ENCODE assay signal across 23 cellular contexts in genomic region chr3:22609139-22609538, GRCh38.
"Had no signal": no experiment of that assay in that cellular context is flagged by ENCODE, and none has a peak within 500 bp of the region (broad histone marks: within the 10 kb centered on the region; RNA-seq: fewer than 3 reads in every experiment).

No MANE protein-coding gene starts in this region.

- H3K9me3 ChIP-seq: esophagus muscularis mucosa, gastrocnemius medialis, right lobe of liver, thoracic aorta had no signal

- ATAC-seq: activated CD4-positive, CD25-positive, alpha-beta regulatory T cell treated with anti-CD3 and anti-CD28 coated beads, Interleukin-2, amount 50 U/mL, for 24 hours; gastrocnemius medialis; left ventricle myocardium superior; right lobe of liver; stimulated activated naive CD8-positive, alpha-beta T cell treated with anti-CD3 and anti-CD28 coated beads, Interleukin-15, Interleukin-2, amounts not matched to agents 100 U/mL and 50 U/mL, for 24 hours had no signal

- H3K4me1 ChIP-seq: esophagus muscularis mucosa, gastrocnemius medialis, right lobe of liver had no signal

- H3K27ac ChIP-seq: esophagus muscularis mucosa, gastrocnemius medialis, hepatocyte, right lobe of liver, thoracic aorta, WERI-Rb-1 had no signal

- DNase-seq: activated CD4-positive, alpha-beta memory T cell treated with anti-CD3 and anti-CD28 coated beads for 36 hours; activated CD4-positive, alpha-beta T cell treated with anti-CD3 and anti-CD28 coated beads, Interleukin-2, amount 10 ng/mL, durations not matched to agents 24 days and 14 days; activated CD8-positive, alpha-beta memory T cell treated with anti-CD3 and anti-CD28 coated beads, Interleukin-2, amount 50 U/mL, for 4 hours; activated gamma-delta T cell; activated naive CD4-positive, alpha-beta T cell treated with anti-CD3 and anti-CD28 coated beads, Interleukin-2, amount 50 U/mL, for 16 hours; activated T-cell treated with anti-CD3 and anti-CD28 coated beads, Interleukin-2, amount 50 U/mL, for 24 hours; amygdala; central memory CD4-positive, alpha-beta T cell; gastrocnemius medialis; glutamatergic neuron; islet precursor cell; left ventricle myocardium superior; posterior cingulate gyrus; right lobe of liver; stimulated activated CD4-positive, alpha-beta T cell treated with anti-CD3 and anti-CD28 coated beads, Interleukin-2, amount 100 ng/mL, for 48 hours; stimulated activated naive CD8-positive, alpha-beta T cell treated with anti-CD3 and anti-CD28 coated beads, Interleukin-15, Interleukin-2, amounts not matched to agents 100 U/mL and 50 U/mL, for 24 hours; T1000; trophoblast cell; WERI-Rb-1 had no signal

- H3K4me3 ChIP-seq: esophagus muscularis mucosa, gastrocnemius medialis, hepatocyte, right lobe of liver, thoracic aorta had no signal

- H3K36me3 ChIP-seq: esophagus muscularis mucosa, gastrocnemius medialis, right lobe of liver, thoracic aorta, WERI-Rb-1 had no signal

- H3K27me3 ChIP-seq: esophagus muscularis mucosa, gastrocnemius medialis, hepatocyte, right lobe of liver had no signal
